In the genomic region with DNA sequence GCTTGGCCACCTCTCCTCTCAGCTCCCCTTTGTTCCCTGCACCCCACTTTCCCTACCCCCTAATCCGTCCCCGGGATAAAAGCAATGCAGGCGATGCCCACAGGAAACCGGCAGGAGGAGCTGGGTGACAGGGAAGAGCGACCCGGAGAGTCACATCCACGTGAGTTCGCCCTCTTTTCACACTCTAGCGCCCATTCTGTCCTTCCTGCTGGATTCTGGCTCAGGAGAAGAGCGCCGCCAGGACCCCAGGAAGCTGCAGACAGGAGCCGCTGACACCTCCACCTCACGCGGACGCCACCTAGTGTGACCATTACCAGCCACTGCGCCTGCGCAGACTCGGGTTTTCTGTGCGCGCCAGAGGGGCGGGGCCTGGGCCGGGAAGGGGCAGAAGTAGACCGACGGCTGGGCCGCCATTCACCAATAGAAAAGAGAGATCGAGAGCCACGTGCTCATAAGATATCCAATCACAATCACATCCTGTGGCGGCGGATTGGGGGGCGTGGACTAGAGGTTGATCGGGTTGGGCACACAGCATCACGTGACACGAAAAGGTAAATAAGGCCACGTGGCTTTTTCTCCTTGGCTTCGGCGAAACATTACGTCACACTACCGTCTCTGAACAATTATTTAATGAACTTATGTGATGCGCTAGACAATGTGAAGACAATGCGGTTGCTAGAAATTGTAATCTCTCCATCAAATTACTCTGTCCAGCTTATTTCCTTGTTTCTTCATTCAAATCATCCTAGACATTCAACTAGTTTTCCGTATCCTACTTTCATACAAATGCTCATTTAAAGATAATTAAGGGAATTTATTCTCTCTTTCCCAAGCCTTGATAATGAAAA, we compare ENCODE assay signal across 1 cellular context.
TF ChIP-seq lines count a peak whose summit lies in the region.

No MANE protein-coding gene starts in this region.

TF ChIP-seq in HepG2, 621 proteins besides CTCF, POLR2A, EP300 and RAD21 (continued from another document and continues in another):
- TF ChIP-seq, protein P1, sequence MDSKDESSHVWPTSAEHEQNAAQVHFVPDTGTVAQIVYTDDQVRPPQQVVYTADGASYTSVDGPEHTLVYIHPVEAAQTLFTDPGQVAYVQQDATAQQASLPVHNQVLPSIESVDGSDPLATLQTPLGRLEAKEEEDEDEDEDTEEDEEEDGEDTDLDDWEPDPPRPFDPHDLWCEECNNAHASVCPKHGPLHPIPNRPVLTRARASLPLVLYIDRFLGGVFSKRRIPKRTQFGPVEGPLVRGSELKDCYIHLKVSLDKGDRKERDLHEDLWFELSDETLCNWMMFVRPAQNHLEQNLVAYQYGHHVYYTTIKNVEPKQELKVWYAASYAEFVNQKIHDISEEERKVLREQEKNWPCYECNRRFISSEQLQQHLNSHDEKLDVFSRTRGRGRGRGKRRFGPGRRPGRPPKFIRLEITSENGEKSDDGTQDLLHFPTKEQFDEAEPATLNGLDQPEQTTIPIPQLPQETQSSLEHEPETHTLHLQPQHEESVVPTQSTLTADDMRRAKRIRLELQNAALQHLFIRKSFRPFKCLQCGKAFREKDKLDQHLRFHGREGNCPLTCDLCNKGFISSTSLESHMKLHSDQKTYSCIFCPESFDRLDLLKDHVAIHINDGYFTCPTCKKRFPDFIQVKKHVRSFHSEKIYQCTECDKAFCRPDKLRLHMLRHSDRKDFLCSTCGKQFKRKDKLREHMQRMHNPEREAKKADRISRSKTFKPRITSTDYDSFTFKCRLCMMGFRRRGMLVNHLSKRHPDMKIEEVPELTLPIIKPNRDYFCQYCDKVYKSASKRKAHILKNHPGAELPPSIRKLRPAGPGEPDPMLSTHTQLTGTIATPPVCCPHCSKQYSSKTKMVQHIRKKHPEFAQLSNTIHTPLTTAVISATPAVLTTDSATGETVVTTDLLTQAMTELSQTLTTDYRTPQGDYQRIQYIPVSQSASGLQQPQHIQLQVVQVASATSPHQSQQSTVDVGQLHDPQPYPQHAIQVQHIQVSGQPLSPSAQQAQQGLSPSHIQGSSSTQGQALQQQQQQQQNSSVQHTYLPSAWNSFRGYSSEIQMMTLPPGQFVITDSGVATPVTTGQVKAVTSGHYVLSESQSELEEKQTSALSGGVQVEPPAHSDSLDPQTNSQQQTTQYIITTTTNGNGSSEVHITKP (CRISPR knock-in tag; IDR thresholded peaks at IDR 0.05; ENCODE audit: low read depth) = 0 out of 2 replicates have a peak, but pooled peaks have one; percentile 38
- TF ChIP-seq PHF5A (CRISPR knock-in tag; IDR thresholded peaks at IDR 0.05; ENCODE audit: low read depth, unreplicated experiment) (peak; percentile 39), RBFOX2 (IDR thresholded peaks at IDR 0.05; ENCODE audit: low read depth, low read length) (peak; percentile 89), HMG20A (CRISPR knock-in tag; IDR thresholded peaks at IDR 0.05; ENCODE audit: borderline replicate concordance) (no peak), ZNF720 (CRISPR knock-in tag; IDR thresholded peaks at IDR 0.05) (no peak), ZNF292 (CRISPR knock-in tag; IDR thresholded peaks at IDR 0.05; ENCODE audit: borderline replicate concordance, low read depth) (peak; percentile 56; the same call in 1 of the 2 replicates), HIVEP1 (CRISPR knock-in tag; IDR thresholded peaks at IDR 0.05) (no peak), SIX4 (CRISPR knock-in tag; IDR thresholded peaks at IDR 0.05) (0 out of 2 replicates have a peak, but pooled peaks have one; percentile 8), ZNF383 (CRISPR knock-in tag; IDR thresholded peaks at IDR 0.05; ENCODE audit: borderline replicate concordance) (no peak), DNMT1 (CRISPR knock-in tag; IDR thresholded peaks at IDR 0.05) (no peak), ZNF569 (CRISPR knock-in tag; IDR thresholded peaks at IDR 0.05; ENCODE audit: borderline replicate concordance) (no peak; the same call in 1 of the 2 replicates), KLF9 (CRISPR knock-in tag; IDR thresholded peaks at IDR 0.05; ENCODE audit: low read depth) (no peak), PHB2 (IDR thresholded peaks at IDR 0.05; ENCODE audit: partially characterized antibody) (no peak), SPEN (CRISPR knock-in tag; IDR thresholded peaks at IDR 0.05; ENCODE audit: low read depth) (peak; percentile 65), ZSCAN29 (CRISPR knock-in tag; conservative IDR thresholded peaks at IDR 0.05) (no peak), POLR2G (IDR thresholded peaks at IDR 0.05; ENCODE audit: low read depth, low read length) (peak; percentile 96), MEF2D (CRISPR knock-in tag; IDR thresholded peaks at IDR 0.05) (peak; percentile 48; the same call in 1 of the 2 replicates), NR2F1 (CRISPR knock-in tag; IDR thresholded peaks at IDR 0.05) (no peak; a peak in 1 of 4 replicates), DPF2 (CRISPR knock-in tag; IDR thresholded peaks at IDR 0.05; ENCODE audit: borderline replicate concordance, low read depth) (no peak), ZNF782 (CRISPR knock-in tag; IDR thresholded peaks at IDR 0.05; ENCODE audit: borderline replicate concordance) (0 out of 2 replicates have a peak, but pooled peaks have one; percentile 48), MBNL3 (CRISPR knock-in tag; conservative IDR thresholded peaks at IDR 0.05) (no peak), EZH2 (conservative IDR thresholded peaks at IDR 0.05; ENCODE audit: low read depth, low read length) (no peak), GATA4 (IDR thresholded peaks at IDR 0.05; ENCODE audit: borderline replicate concordance, low read depth) (0 out of 2 replicates have a peak, but pooled peaks have one; percentile 18), DMAP1 (CRISPR knock-in tag; IDR thresholded peaks at IDR 0.05) (peak; percentile 81), ZFP62 (CRISPR knock-in tag; IDR thresholded peaks at IDR 0.05) (no peak), FOXP1 (IDR thresholded peaks at IDR 0.05) (no peak), FOXP1 (CRISPR knock-in tag; IDR thresholded peaks at IDR 0.05) (no peak), HNRNPUL1 (IDR thresholded peaks at IDR 0.05; ENCODE audit: low read depth, low read length) (no peak), ZNF781 (CRISPR knock-in tag; IDR thresholded peaks at IDR 0.05; ENCODE audit: borderline replicate concordance, not compliant biosample characterization) (no peak), MTF2 (CRISPR knock-in tag; IDR thresholded peaks at IDR 0.05; ENCODE audit: borderline replicate concordance) (no peak), NFIC (IDR thresholded peaks at IDR 0.05; ENCODE audit: low read length) (0 out of 2 replicates have a peak, but pooled peaks have one; percentile 40), MLLT10 (CRISPR knock-in tag; IDR thresholded peaks at IDR 0.05) (no peak), ZNF7 (CRISPR knock-in tag; IDR thresholded peaks at IDR 0.05) (peak; percentile 18; the same call in 1 of the 2 replicates), HDAC2 (CRISPR knock-in tag; IDR thresholded peaks at IDR 0.05) (peak; percentile 31; the same call in 1 of the 2 replicates), ATF7 (IDR thresholded peaks at IDR 0.05) (peak; percentile 97), ATF7 (CRISPR knock-in tag; IDR thresholded peaks at IDR 0.05) (no peak; the same call in 1 of the 2 replicates), NFE2L2 (IDR thresholded peaks at IDR 0.05; ENCODE audit: low read length) (no peak)
- TF ChIP-seq, protein P2, sequence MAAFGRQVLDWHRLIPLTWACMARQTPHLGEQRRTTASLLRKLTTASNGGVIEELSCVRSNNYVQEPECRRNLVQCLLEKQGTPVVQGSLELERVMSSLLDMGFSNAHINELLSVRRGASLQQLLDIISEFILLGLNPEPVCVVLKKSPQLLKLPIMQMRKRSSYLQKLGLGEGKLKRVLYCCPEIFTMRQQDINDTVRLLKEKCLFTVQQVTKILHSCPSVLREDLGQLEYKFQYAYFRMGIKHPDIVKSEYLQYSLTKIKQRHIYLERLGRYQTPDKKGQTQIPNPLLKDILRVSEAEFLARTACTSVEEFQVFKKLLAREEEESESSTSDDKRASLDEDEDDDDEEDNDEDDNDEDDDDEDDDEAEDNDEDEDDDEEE (CRISPR knock-in tag; IDR thresholded peaks at IDR 0.05) = no peak
- TF ChIP-seq, protein P3, sequence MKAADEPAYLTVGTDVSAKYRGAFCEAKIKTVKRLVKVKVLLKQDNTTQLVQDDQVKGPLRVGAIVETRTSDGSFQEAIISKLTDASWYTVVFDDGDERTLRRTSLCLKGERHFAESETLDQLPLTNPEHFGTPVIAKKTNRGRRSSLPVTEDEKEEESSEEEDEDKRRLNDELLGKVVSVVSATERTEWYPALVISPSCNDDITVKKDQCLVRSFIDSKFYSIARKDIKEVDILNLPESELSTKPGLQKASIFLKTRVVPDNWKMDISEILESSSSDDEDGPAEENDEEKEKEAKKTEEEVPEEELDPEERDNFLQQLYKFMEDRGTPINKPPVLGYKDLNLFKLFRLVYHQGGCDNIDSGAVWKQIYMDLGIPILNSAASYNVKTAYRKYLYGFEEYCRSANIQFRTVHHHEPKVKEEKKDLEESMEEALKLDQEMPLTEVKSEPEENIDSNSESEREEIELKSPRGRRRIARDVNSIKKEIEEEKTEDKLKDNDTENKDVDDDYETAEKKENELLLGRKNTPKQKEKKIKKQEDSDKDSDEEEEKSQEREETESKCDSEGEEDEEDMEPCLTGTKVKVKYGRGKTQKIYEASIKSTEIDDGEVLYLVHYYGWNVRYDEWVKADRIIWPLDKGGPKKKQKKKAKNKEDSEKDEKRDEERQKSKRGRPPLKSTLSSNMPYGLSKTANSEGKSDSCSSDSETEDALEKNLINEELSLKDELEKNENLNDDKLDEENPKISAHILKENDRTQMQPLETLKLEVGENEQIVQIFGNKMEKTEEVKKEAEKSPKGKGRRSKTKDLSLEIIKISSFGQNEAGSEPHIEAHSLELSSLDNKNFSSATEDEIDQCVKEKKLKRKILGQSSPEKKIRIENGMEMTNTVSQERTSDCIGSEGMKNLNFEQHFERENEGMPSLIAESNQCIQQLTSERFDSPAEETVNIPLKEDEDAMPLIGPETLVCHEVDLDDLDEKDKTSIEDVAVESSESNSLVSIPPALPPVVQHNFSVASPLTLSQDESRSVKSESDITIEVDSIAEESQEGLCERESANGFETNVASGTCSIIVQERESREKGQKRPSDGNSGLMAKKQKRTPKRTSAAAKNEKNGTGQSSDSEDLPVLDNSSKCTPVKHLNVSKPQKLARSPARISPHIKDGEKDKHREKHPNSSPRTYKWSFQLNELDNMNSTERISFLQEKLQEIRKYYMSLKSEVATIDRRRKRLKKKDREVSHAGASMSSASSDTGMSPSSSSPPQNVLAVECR (CRISPR knock-in tag; IDR thresholded peaks at IDR 0.05; ENCODE audit: borderline replicate concordance) = peak; percentile 66; the same call in 1 of the 2 replicates
- TF ChIP-seq, protein P4, sequence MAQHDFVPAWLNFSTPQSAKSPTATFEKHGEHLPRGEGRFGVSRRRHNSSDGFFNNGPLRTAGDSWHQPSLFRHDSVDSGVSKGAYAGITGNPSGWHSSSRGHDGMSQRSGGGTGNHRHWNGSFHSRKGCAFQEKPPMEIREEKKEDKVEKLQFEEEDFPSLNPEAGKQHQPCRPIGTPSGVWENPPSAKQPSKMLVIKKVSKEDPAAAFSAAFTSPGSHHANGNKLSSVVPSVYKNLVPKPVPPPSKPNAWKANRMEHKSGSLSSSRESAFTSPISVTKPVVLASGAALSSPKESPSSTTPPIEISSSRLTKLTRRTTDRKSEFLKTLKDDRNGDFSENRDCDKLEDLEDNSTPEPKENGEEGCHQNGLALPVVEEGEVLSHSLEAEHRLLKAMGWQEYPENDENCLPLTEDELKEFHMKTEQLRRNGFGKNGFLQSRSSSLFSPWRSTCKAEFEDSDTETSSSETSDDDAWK (CRISPR knock-in tag; IDR thresholded peaks at IDR 0.05) = no peak
- TF ChIP-seq, protein P5, sequence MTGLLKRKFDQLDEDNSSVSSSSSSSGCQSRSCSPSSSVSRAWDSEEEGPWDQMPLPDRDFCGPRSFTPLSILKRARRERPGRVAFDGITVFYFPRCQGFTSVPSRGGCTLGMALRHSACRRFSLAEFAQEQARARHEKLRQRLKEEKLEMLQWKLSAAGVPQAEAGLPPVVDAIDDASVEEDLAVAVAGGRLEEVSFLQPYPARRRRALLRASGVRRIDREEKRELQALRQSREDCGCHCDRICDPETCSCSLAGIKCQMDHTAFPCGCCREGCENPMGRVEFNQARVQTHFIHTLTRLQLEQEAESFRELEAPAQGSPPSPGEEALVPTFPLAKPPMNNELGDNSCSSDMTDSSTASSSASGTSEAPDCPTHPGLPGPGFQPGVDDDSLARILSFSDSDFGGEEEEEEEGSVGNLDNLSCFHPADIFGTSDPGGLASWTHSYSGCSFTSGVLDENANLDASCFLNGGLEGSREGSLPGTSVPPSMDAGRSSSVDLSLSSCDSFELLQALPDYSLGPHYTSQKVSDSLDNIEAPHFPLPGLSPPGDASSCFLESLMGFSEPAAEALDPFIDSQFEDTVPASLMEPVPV (CRISPR knock-in tag; IDR thresholded peaks at IDR 0.05) = no peak
- TF ChIP-seq, protein P6, sequence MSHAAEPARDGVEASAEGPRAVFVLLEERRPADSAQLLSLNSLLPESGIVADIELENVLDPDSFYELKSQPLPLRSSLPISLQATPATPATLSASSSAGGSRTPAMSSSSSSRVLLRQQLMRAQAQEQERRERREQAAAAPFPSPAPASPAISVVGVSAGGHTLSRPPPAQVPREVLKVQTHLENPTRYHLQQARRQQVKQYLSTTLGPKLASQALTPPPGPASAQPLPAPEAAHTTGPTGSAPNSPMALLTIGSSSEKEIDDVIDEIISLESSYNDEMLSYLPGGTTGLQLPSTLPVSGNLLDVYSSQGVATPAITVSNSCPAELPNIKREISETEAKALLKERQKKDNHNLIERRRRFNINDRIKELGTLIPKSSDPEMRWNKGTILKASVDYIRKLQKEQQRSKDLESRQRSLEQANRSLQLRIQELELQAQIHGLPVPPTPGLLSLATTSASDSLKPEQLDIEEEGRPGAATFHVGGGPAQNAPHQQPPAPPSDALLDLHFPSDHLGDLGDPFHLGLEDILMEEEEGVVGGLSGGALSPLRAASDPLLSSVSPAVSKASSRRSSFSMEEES (CRISPR knock-in tag; IDR thresholded peaks at IDR 0.05) = peak; percentile 88
- TF ChIP-seq, protein P7, sequence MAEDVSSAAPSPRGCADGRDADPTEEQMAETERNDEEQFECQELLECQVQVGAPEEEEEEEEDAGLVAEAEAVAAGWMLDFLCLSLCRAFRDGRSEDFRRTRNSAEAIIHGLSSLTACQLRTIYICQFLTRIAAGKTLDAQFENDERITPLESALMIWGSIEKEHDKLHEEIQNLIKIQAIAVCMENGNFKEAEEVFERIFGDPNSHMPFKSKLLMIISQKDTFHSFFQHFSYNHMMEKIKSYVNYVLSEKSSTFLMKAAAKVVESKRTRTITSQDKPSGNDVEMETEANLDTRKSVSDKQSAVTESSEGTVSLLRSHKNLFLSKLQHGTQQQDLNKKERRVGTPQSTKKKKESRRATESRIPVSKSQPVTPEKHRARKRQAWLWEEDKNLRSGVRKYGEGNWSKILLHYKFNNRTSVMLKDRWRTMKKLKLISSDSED (CRISPR knock-in tag; IDR thresholded peaks at IDR 0.05) = no peak
- TF ChIP-seq, protein P8, sequence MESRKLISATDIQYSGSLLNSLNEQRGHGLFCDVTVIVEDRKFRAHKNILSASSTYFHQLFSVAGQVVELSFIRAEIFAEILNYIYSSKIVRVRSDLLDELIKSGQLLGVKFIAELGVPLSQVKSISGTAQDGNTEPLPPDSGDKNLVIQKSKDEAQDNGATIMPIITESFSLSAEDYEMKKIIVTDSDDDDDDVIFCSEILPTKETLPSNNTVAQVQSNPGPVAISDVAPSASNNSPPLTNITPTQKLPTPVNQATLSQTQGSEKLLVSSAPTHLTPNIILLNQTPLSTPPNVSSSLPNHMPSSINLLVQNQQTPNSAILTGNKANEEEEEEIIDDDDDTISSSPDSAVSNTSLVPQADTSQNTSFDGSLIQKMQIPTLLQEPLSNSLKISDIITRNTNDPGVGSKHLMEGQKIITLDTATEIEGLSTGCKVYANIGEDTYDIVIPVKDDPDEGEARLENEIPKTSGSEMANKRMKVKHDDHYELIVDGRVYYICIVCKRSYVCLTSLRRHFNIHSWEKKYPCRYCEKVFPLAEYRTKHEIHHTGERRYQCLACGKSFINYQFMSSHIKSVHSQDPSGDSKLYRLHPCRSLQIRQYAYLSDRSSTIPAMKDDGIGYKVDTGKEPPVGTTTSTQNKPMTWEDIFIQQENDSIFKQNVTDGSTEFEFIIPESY (CRISPR knock-in tag; IDR thresholded peaks at IDR 0.05) = no peak
